ENCODE assay signal across 12 cellular contexts in the genomic region with DNA sequence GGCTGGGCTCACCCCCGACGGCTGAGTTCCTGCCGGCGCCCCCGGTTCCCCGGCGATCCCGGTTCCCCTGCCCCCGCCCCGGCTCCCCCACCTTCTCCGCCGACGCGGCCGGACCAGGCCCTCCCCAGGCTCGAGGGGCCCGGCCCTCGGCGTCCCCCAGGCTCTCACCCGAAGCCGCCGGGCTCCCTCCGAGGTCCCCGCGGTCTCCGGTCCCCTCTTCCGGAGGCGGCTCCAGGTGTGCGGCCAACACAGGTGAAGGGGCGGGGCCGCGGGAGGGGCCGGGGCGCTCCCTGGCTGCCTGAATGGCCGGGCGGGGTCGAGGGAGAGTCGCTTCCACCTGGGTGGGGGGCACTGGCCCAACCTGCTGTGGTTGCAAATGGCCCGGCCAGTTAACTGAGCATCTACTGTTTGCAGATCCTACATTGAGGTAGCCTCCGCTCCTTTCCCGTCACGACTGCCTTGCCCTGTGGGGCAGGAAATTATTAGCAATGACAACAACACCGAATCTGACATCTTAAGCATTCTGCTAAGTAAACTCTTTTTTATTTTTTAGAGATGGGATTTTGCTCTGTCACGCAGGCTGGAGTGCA. TPM values are rescaled to one million over a fixed set of nuclear protein-coding genes. Genes with fewer than 3 reads are reported as not detected.
DNase-seq lines count a peak whose midpoint lies in the region; TF ChIP-seq lines count a peak whose summit lies in the region.
"Had no signal": no experiment of that assay in that cellular context is flagged by ENCODE, and none has a peak within 500 bp of the region (broad histone marks: within the 10 kb centered on the region; RNA-seq: fewer than 3 reads in every experiment).

A gene with protein sequence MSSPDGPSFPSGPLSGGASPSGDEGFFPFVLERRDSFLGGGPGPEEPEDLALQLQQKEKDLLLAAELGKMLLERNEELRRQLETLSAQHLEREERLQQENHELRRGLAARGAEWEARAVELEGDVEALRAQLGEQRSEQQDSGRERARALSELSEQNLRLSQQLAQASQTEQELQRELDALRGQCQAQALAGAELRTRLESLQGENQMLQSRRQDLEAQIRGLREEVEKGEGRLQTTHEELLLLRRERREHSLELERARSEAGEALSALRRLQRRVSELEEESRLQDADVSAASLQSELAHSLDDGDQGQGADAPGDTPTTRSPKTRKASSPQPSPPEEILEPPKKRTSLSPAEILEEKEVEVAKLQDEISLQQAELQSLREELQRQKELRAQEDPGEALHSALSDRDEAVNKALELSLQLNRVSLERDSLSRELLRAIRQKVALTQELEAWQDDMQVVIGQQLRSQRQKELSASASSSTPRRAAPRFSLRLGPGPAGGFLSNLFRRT (minus strand): TSS at position 219 of the 590 bp plus-strand sequence. CDS start 1,448 bp downstream, outside the sequence.

- POLR2A ChIA-PET in Caco-2 (lab: Charles Lee), result no interaction called here

- peak within 1 kb of the TSS; percentile 73 for H3K4me3 Mint-ChIP-seq in Caco-2 (ENCODE audit: unreplicated experiment)
- H3K4me3 Mint-ChIP-seq: activated CD4-positive, alpha-beta T cell treated with anti-CD3 and anti-CD28 coated beads for 36 hours; nephron progenitor cell had no signal

- intact Hi-C loops in Caco-2 (cut with micrococcal nuclease; ENCODE audit: unreplicated experiment), result no loop called here

- H2BK15ac ChIP-seq in neuronal stem cell (ENCODE audit: low read length), result peak within 1 kb of the TSS; percentile 17

- no peaks in the 10 kb centered on the region; the same call in 1 of the 2 replicates for H3K4me1 ChIP-seq in Caco-2
- no peaks in the 10 kb centered on the region for H3K4me1 ChIP-seq in neuronal stem cell (ENCODE audit: control insufficient read depth in 2 of 2, insufficient read depth in 1 of 2, low read depth in 1 of 2, low read length in 2 of 2)

- TF ChIP-seq CTCF in Caco-2 (IDR thresholded peaks at IDR 0.05; ENCODE audit: insufficient read depth in 1 of 2, low read depth in 1 of 2, low read length in 1 of 2, severe bottlenecking in 1 of 2, unreplicated experiment in 1 of 2), result no peak
- TF ChIP-seq CTCF in epithelial cell of esophagus (IDR thresholded peaks at IDR 0.05; ENCODE audit: insufficient read depth, low read depth, low read length, missing control alignments), result no peak

- TF ChIP-seq EP300 in Ishikawa (IDR thresholded peaks at IDR 0.05; ENCODE audit: borderline replicate concordance), result no peak

- H3K27me3 ChIP-seq in Caco-2 (replicated peaks; ENCODE audit: control insufficient read depth, insufficient read depth, low read length) (no peaks in the 10 kb centered on the region), neuronal stem cell (ENCODE audit: control insufficient read depth in 3 of 3, insufficient read depth in 3 of 3, low read depth in 1 of 3, low read length in 3 of 3) (peaks cover 21 to 63% (median 61%) of the 10 kb centered on the region in 3 experiments)

- H3K23ac ChIP-seq in neuronal stem cell (ENCODE audit: low read depth, low read length, poor library complexity), result peak within 1 kb of the TSS; percentile 43

- peak in 1 of 2 experiments; percentile 73 for DNase-seq in Caco-2
- DNase-seq in epithelial cell of esophagus (ENCODE audit: low read depth), result no peak
- DNase-seq in neuronal stem cell (ENCODE audit: low spot score), result no peak
- DNase-seq in DMS153 treated with DMSO at 0.1 percent for 48 hours (lab: John Stamatoyannopoulos, UW; ENCODE audit: unreplicated experiment), result no peak
- no peak for DNase-seq in NCI-H2196 treated with DMSO at 0.1 percent for 48 hours (lab: John Stamatoyannopoulos, UW; ENCODE audit: unreplicated experiment)
- no peak for DNase-seq in activated CD8-positive, alpha-beta memory T cell treated with anti-CD3 and anti-CD28 coated beads, Interleukin-2, amount 50 U/mL, for 4 hours
- DNase-seq in erythroblast (lab: John Stamatoyannopoulos, UW), result no peak
- DNase-seq: activated CD4-positive, alpha-beta T cell treated with anti-CD3 and anti-CD28 coated beads for 36 hours; anterior cingulate cortex; nephron progenitor cell had no signal

- H2AFZ ChIP-seq in neuronal stem cell (ENCODE audit: low read length), result peak within 1 kb of the TSS; percentile 47

- no peak within 1 kb of the TSS for H4K91ac ChIP-seq in neuronal stem cell (ENCODE audit: low read depth, low read length, poor library complexity)

- no CpG with 5 or more reads among the region's 44 CpGs for WGBS in neuronal stem cell (ENCODE audit: extremely low coverage in 2 of 2, insufficient read length in 2 of 2, insufficient replicate concordance in 1 of 2), 2 donors

- no peak within 1 kb of the TSS for H3K4ac ChIP-seq in neuronal stem cell (ENCODE audit: low read length)

- H3K14ac ChIP-seq in neuronal stem cell (ENCODE audit: low read length), result no peak within 1 kb of the TSS

- H3K4me1 Mint-ChIP-seq in Caco-2 (ENCODE audit: low read depth, unreplicated experiment), result no peaks in the 10 kb centered on the region

- H2BK12ac ChIP-seq in neuronal stem cell (ENCODE audit: low read length), result no peak within 1 kb of the TSS

- no TSS peak for BruUV-seq in Caco-2 (replicated peaks; lab: Mats Ljungman, UMichigan)

- no peak within 1 kb of the TSS for H2AK5ac ChIP-seq in neuronal stem cell (ENCODE audit: low read depth, low read length)

- H3K36me3 Mint-ChIP-seq in Caco-2 (ENCODE audit: insufficient read depth, unreplicated experiment), result peaks cover 6% of the 10 kb centered on the region

- TF ChIP-seq POLR2A in erythroblast (IDR thresholded peaks at IDR 0.05; ENCODE audit: low read length), result no peak

- no peak within 1 kb of the TSS for H4K8ac ChIP-seq in neuronal stem cell (ENCODE audit: low read depth, low read length)

- no peak within 1 kb of the TSS for H3K9ac ChIP-seq in neuronal stem cell (ENCODE audit: low read depth, low read length, poor library complexity)

- H3K4me3 ChIP-seq in Caco-2 (ENCODE audit: low read depth, low read length), result peak within 1 kb of the TSS; percentile 67
- peak within 1 kb of the TSS; percentile 61 for H3K4me3 ChIP-seq in epithelial cell of esophagus (ENCODE audit: low read length)
- H3K4me3 ChIP-seq in neuronal stem cell (ENCODE audit: low read length in 2 of 2), result no peak within 1 kb of the TSS

- no peak within 1 kb of the TSS for H2BK5ac ChIP-seq in neuronal stem cell (ENCODE audit: low read length)

- no peak for TF ChIP-seq RAD21 in Ishikawa (IDR thresholded peaks at IDR 0.05; ENCODE audit: low read depth)

- H3K9me3 Mint-ChIP-seq in Caco-2 (ENCODE audit: unreplicated experiment), result no peaks in the 10 kb centered on the region
- H3K9me3 Mint-ChIP-seq: nephron progenitor cell had no signal

- peaks cover 2% of the 10 kb centered on the region for H3K79me1 ChIP-seq in neuronal stem cell (ENCODE audit: low read depth, low read length)

- no peak within 1 kb of the TSS for H3K27ac ChIP-seq in neuronal stem cell (replicated peaks; ENCODE audit: low read length)

- CTCF ChIA-PET in Caco-2 (lab: Charles Lee), result interaction anchor here (0.6 kb wide), 1 partner anchor 16 kb away, joined by 4 read pairs; a partner anchor contains a TSS

- no peaks in the 10 kb centered on the region for H3K36me3 ChIP-seq in Caco-2 (ENCODE audit: control insufficient read depth, insufficient read depth, low read length)
- H3K36me3 ChIP-seq in neuronal stem cell (replicated peaks in 1 of 2; ENCODE audit: control insufficient read depth in 2 of 2, insufficient read depth in 2 of 2, low read length in 2 of 2), result no peaks in the 10 kb centered on the region

- H3K18ac ChIP-seq in neuronal stem cell (ENCODE audit: low read length), result peak within 1 kb of the TSS; percentile 38

- H3K27me3 Mint-ChIP-seq in Caco-2 (ENCODE audit: insufficient read depth, unreplicated experiment), result no peaks in the 10 kb centered on the region

- peak within 1 kb of the TSS; percentile 35 for H3K27ac Mint-ChIP-seq in Caco-2 (ENCODE audit: unreplicated experiment)
- H3K27ac Mint-ChIP-seq: activated CD4-positive, alpha-beta T cell treated with anti-CD3 and anti-CD28 coated beads for 36 hours; nephron progenitor cell had no signal

- H2BK120ac ChIP-seq in neuronal stem cell (ENCODE audit: low read depth, low read length), result no peak within 1 kb of the TSS

- peak within 1 kb of the TSS; percentile 11 for H3K4me2 ChIP-seq in neuronal stem cell (ENCODE audit: insufficient read depth, low read length, poor library complexity, severe bottlenecking)

- H3K9me3 ChIP-seq in Caco-2 (no peaks in the 10 kb centered on the region), neuronal stem cell (replicated peaks in 1 of 2; ENCODE audit: control insufficient read depth in 2 of 2, insufficient read depth in 1 of 2, low read depth in 1 of 2, low read length in 2 of 2) (no peaks in the 10 kb centered on the region)

TF ChIP-seq in Ishikawa, 13 proteins besides CTCF, POLR2A, EP300 and RAD21 (continues in another document):
- no peak for TF ChIP-seq EGR1 (IDR thresholded peaks at IDR 0.05)
- TF ChIP-seq NFIC (IDR thresholded peaks at IDR 0.05), result no peak
- TF ChIP-seq, protein P1, sequence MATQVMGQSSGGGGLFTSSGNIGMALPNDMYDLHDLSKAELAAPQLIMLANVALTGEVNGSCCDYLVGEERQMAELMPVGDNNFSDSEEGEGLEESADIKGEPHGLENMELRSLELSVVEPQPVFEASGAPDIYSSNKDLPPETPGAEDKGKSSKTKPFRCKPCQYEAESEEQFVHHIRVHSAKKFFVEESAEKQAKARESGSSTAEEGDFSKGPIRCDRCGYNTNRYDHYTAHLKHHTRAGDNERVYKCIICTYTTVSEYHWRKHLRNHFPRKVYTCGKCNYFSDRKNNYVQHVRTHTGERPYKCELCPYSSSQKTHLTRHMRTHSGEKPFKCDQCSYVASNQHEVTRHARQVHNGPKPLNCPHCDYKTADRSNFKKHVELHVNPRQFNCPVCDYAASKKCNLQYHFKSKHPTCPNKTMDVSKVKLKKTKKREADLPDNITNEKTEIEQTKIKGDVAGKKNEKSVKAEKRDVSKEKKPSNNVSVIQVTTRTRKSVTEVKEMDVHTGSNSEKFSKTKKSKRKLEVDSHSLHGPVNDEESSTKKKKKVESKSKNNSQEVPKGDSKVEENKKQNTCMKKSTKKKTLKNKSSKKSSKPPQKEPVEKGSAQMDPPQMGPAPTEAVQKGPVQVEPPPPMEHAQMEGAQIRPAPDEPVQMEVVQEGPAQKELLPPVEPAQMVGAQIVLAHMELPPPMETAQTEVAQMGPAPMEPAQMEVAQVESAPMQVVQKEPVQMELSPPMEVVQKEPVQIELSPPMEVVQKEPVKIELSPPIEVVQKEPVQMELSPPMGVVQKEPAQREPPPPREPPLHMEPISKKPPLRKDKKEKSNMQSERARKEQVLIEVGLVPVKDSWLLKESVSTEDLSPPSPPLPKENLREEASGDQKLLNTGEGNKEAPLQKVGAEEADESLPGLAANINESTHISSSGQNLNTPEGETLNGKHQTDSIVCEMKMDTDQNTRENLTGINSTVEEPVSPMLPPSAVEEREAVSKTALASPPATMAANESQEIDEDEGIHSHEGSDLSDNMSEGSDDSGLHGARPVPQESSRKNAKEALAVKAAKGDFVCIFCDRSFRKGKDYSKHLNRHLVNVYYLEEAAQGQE (IDR thresholded peaks at IDR 0.05; ENCODE audit: low read depth), result no peak
- TF ChIP-seq TEAD4 (IDR thresholded peaks at IDR 0.05), result no peak
- TF ChIP-seq TAF1 (IDR thresholded peaks at IDR 0.05; ENCODE audit: low read depth), result peak; percentile 40; the same call in 1 of the 2 replicates
- peak; percentile 8; the same call in 1 of the 2 replicates for TF ChIP-seq ZBTB7A (IDR thresholded peaks at IDR 0.05; ENCODE audit: low read depth)

RNA-seq across cellular contexts. Expression of the gene that starts here (rescaled TPM):
- 10.6 and 11.1 TPM in 2 replicates for total RNA-seq in Caco-2 (2022)
- not detected for polyA plus RNA-seq in neuronal stem cell (2013, experiment 1 of 2)
- not detected for polyA plus RNA-seq in neuronal stem cell (2013, experiment 2 of 2)
- total RNA-seq: LHCN-M2 had no signal

Comparison
In these comparisons a context has a peak if more than half of its experiments do, and no peak if none do; other contexts are left out.
1. H3K4me3 ChIP-seq: peak in Caco-2 (single experiment) and epithelial cell of esophagus (single experiment); none in neuronal stem cell (0 of 2).